In genomic region chr12:13627536-13627935, GRCh38 we compare ENCODE assay signal across 26 cellular contexts.
"Had no signal": no experiment of that assay in that cellular context is flagged by ENCODE, and none has a peak within 500 bp of the region (broad histone marks: within the 10 kb centered on the region; RNA-seq: fewer than 3 reads in every experiment).

No MANE protein-coding gene starts in this region.

- H3K27ac Mint-ChIP-seq: activated CD8-positive, alpha-beta T cell treated with anti-CD3 and anti-CD28 coated beads, Interleukin-2, amount 10 ng/mL, durations not matched to agents 7 days and 5 days; activated naive CD4-positive, alpha-beta T cell treated with anti-CD3 and anti-CD28 coated beads, Interleukin-2, amount 50 U/mL, for 24 hours; activated naive CD8-positive, alpha-beta T cell treated with anti-CD3 and anti-CD28 coated beads, Interleukin-2, amount 50 U/mL, for 24 hours; activated T-cell treated with anti-CD3 and anti-CD28 coated beads, Interleukin-2, amount 50 U/mL, for 24 hours; activated T-helper 1 cell treated with anti-CD3 and anti-CD28 coated beads, Interleukin-12 subunit alpha, Interleukin-12 subunit beta, Interleukin-2, Interleukin-4 antibody, amounts not matched to agents 30 ng/mL and 10 ng/mL and 1 ng/mL, durations not matched to agents 14 hours and 24 hours and 36 hours; T-cell had no signal

- H3K9me3 Mint-ChIP-seq: activated naive CD4-positive, alpha-beta T cell treated with anti-CD3 and anti-CD28 coated beads, Interleukin-2, amount 50 U/mL, for 24 hours; activated naive CD8-positive, alpha-beta T cell treated with anti-CD3 and anti-CD28 coated beads, Interleukin-2, amount 50 U/mL, for 24 hours; activated T-cell treated with anti-CD3 and anti-CD28 coated beads, Interleukin-2, amount 50 U/mL, for 24 hours; activated T-helper 1 cell treated with anti-CD3 and anti-CD28 coated beads, Interleukin-12 subunit alpha, Interleukin-12 subunit beta, Interleukin-2, Interleukin-4 antibody, amounts not matched to agents 30 ng/mL and 10 ng/mL and 1 ng/mL, durations not matched to agents 14 hours and 24 hours and 36 hours; T-cell had no signal

- H3K4me2 ChIP-seq: KMS-11 had no signal

- H3K27ac ChIP-seq: ascending aorta, body of pancreas, KMS-11, SK-N-MC, WERI-Rb-1 had no signal

- H3K27me3 ChIP-seq: ascending aorta, body of pancreas had no signal

- H3K9ac ChIP-seq: KMS-11 had no signal

- H3K36me3 Mint-ChIP-seq: activated naive CD4-positive, alpha-beta T cell treated with anti-CD3 and anti-CD28 coated beads, Interleukin-2, amount 50 U/mL, for 24 hours; T-cell had no signal

- H3K27me3 Mint-ChIP-seq: activated naive CD4-positive, alpha-beta T cell treated with anti-CD3 and anti-CD28 coated beads, Interleukin-2, amount 50 U/mL, for 24 hours; activated T-cell treated with anti-CD3 and anti-CD28 coated beads, Interleukin-2, amount 50 U/mL, for 24 hours had no signal

- H3K36me3 ChIP-seq: ascending aorta, WERI-Rb-1 had no signal

- H3K4me3 Mint-ChIP-seq: activated CD8-positive, alpha-beta T cell treated with anti-CD3 and anti-CD28 coated beads, Interleukin-2, amount 10 ng/mL, durations not matched to agents 7 days and 5 days; activated naive CD4-positive, alpha-beta T cell treated with anti-CD3 and anti-CD28 coated beads, Interleukin-2, amount 50 U/mL, for 24 hours; activated naive CD8-positive, alpha-beta T cell treated with anti-CD3 and anti-CD28 coated beads, Interleukin-2, amount 50 U/mL, for 24 hours; activated T-cell treated with anti-CD3 and anti-CD28 coated beads, Interleukin-2, amount 50 U/mL, for 24 hours; activated T-helper 1 cell treated with anti-CD3 and anti-CD28 coated beads, Interleukin-12 subunit alpha, Interleukin-12 subunit beta, Interleukin-2, Interleukin-4 antibody, amounts not matched to agents 30 ng/mL and 10 ng/mL and 1 ng/mL, durations not matched to agents 14 hours and 24 hours and 36 hours; T-cell had no signal

- H3K4me1 Mint-ChIP-seq: activated naive CD4-positive, alpha-beta T cell treated with anti-CD3 and anti-CD28 coated beads, Interleukin-2, amount 50 U/mL, for 24 hours; activated naive CD8-positive, alpha-beta T cell treated with anti-CD3 and anti-CD28 coated beads, Interleukin-2, amount 50 U/mL, for 24 hours; T-cell had no signal

- DNase-seq: activated CD4-positive, alpha-beta T cell treated with anti-CD3 and anti-CD28 coated beads for 48 hours; activated CD4-positive, alpha-beta T cell treated with anti-CD3 and anti-CD28 coated beads, Interleukin-2, amount 50 U/mL, for 4 hours; activated CD8-positive, alpha-beta T cell treated with anti-CD3 and anti-CD28 coated beads, Interleukin-2, amount 10 ng/mL, durations not matched to agents 7 days and 5 days; activated effector memory CD4-positive, alpha-beta T cell treated with Interleukin-2 at 50 U/mL for 16 hours; activated naive CD4-positive, alpha-beta T cell; activated naive CD8-positive, alpha-beta T cell treated with anti-CD3 and anti-CD28 coated beads, Interleukin-2, amount 50 U/mL, for 24 hours; activated T-cell treated with anti-CD3 and anti-CD28 coated beads, Interleukin-2, amount 50 U/mL, for 24 hours; amniotic stem cell; body of pancreas; central memory CD4-positive, alpha-beta T cell; NCI-H1092; NCI-H1417; NCI-H1694 treated with DMSO at 0.1 percent for 48 hours; NCI-H2029 treated with DMSO at 0.1 percent for 48 hours; NCI-H524 treated with DMSO at 0.1 percent for 48 hours; NCI-H774; OCI-M1; RPMI8226; T-cell; T-helper 2 cell; WERI-Rb-1 had no signal

- H3K4me3 ChIP-seq: ascending aorta, body of pancreas, SK-N-MC had no signal

- H3K9me3 ChIP-seq: ascending aorta, body of pancreas had no signal

- H3K4me1 ChIP-seq: ascending aorta, body of pancreas had no signal
